8 cellular contexts compared by ENCODE assay signal in genomic region chr17:50170662-50171370, GRCh38. TPM values are rescaled to one million over a fixed set of nuclear protein-coding genes. Genes with fewer than 3 reads are reported as not detected.
DNase-seq lines count a peak whose midpoint lies in the region; ATAC-seq, FAIRE-seq and TF ChIP-seq lines count a peak whose summit lies in the region.

No MANE protein-coding gene starts in this region.

- H3K27ac Mint-ChIP-seq in activated T-helper 1 cell treated with anti-CD3 and anti-CD28 coated beads, Interleukin-12 subunit alpha, Interleukin-12 subunit beta, Interleukin-2, Interleukin-4 antibody, amounts not matched to agents 30 ng/mL and 10 ng/mL and 1 ng/mL, durations not matched to agents 14 hours and 24 hours and 36 hours = no peak overlapping the region

- H3K27me3 Mint-ChIP-seq in activated T-helper 1 cell treated with anti-CD3 and anti-CD28 coated beads, Interleukin-12 subunit alpha, Interleukin-12 subunit beta, Interleukin-2, Interleukin-4 antibody, amounts not matched to agents 30 ng/mL and 10 ng/mL and 1 ng/mL, durations not matched to agents 14 hours and 24 hours and 36 hours (ENCODE audit: insufficient read depth) = peaks cover 9% of the 10 kb centered on the region

- H3K4me1 Mint-ChIP-seq in activated T-helper 1 cell treated with anti-CD3 and anti-CD28 coated beads, Interleukin-12 subunit alpha, Interleukin-12 subunit beta, Interleukin-2, Interleukin-4 antibody, amounts not matched to agents 30 ng/mL and 10 ng/mL and 1 ng/mL, durations not matched to agents 14 hours and 24 hours and 36 hours (ENCODE audit: low read depth) = peaks cover 17% of the 10 kb centered on the region

- H3K4me3 ChIP-seq in epithelial cell of esophagus (ENCODE audit: low read length) = no peak overlapping the region

- peak; percentile 95 for FAIRE-seq in GM12891 (lab: Jason Lieb, UNC)

- DNase-seq in GM12891 (ENCODE audit: insufficient read length, low spot score) (no peak), HK-2 (ENCODE audit: unreplicated experiment) (peak; percentile 29), epithelial cell of esophagus (ENCODE audit: low read depth) (peak; percentile 84), cerebellar nuclear complex (lab: John Stamatoyannopoulos, UW) (no peak)
- no peak for DNase-seq in activated T-helper 1 cell treated with anti-CD3 and anti-CD28 coated beads, Interleukin-12 subunit alpha, Interleukin-12 subunit beta, Interleukin-2, Interleukin-4 antibody, amounts not matched to agents 30 ng/mL and 10 ng/mL and 1 ng/mL, durations not matched to agents 14 hours and 24 hours and 36 hours (ENCODE audit: low spot score)
- no peak for DNase-seq in activated CD4-positive, CD25-positive, alpha-beta regulatory T cell (lab: John Stamatoyannopoulos, UW)

- no peaks in the 10 kb centered on the region for H3K9me3 Mint-ChIP-seq in activated T-helper 1 cell treated with anti-CD3 and anti-CD28 coated beads, Interleukin-12 subunit alpha, Interleukin-12 subunit beta, Interleukin-2, Interleukin-4 antibody, amounts not matched to agents 30 ng/mL and 10 ng/mL and 1 ng/mL, durations not matched to agents 14 hours and 24 hours and 36 hours

- TF ChIP-seq CTCF in epithelial cell of esophagus (IDR thresholded peaks at IDR 0.05; ENCODE audit: insufficient read depth, low read depth, low read length, missing control alignments) = no peak

- no peaks in the 10 kb centered on the region for H3K36me3 Mint-ChIP-seq in activated T-helper 1 cell treated with anti-CD3 and anti-CD28 coated beads, Interleukin-12 subunit alpha, Interleukin-12 subunit beta, Interleukin-2, Interleukin-4 antibody, amounts not matched to agents 30 ng/mL and 10 ng/mL and 1 ng/mL, durations not matched to agents 14 hours and 24 hours and 36 hours (ENCODE audit: low read depth)

- intact Hi-C loops in activated T-helper 1 cell treated with anti-CD3 and anti-CD28 coated beads, Interleukin-12 subunit alpha, Interleukin-12 subunit beta, Interleukin-2, Interleukin-4 antibody, amounts not matched to agents 30 ng/mL and 10 ng/mL and 1 ng/mL, durations not matched to agents 14 hours and 24 hours and 36 hours (cut with micrococcal nuclease) = no loop called here

- ATAC-seq in GM21367 (IDR thresholded peaks at IDR 0.05; ENCODE audit: unreplicated experiment) = peak; percentile 58
- no peak for ATAC-seq in HG03135 (IDR thresholded peaks at IDR 0.05; ENCODE audit: unreplicated experiment)

- TF ChIP-seq POLR2A in GM12891 (IDR thresholded peaks at IDR 0.05; ENCODE audit: low read depth, low read length) = no peak

- H3K4me3 Mint-ChIP-seq in activated T-helper 1 cell treated with anti-CD3 and anti-CD28 coated beads, Interleukin-12 subunit alpha, Interleukin-12 subunit beta, Interleukin-2, Interleukin-4 antibody, amounts not matched to agents 30 ng/mL and 10 ng/mL and 1 ng/mL, durations not matched to agents 14 hours and 24 hours and 36 hours = no peak overlapping the region

TF ChIP-seq in GM12891, 5 proteins besides CTCF, POLR2A, EP300 and RAD21:
- TF ChIP-seq POLR2AphosphoS5 (IDR thresholded peaks at IDR 0.05; ENCODE audit: low read depth, low read length) = no peak
- TF ChIP-seq PAX5 (IDR thresholded peaks at IDR 0.05; ENCODE audit: insufficient read depth, low read length, severe bottlenecking) = no peak
- no peak for TF ChIP-seq TAF1 (IDR thresholded peaks at IDR 0.05; ENCODE audit: low read depth, low read length)
- no peak for TF ChIP-seq SPI1 (IDR thresholded peaks at IDR 0.05; ENCODE audit: low read depth, low read length)
- TF ChIP-seq POU2F2 (IDR thresholded peaks at IDR 0.05; ENCODE audit: low read depth, low read length) = no peak
TF ChIP-seq in GM12891: peak in this region for 0.

RNA-seq across cellular contexts. Expression of gene SGCA, which starts 5.0 kb away (rescaled TPM):
- polyA plus RNA-seq in GM12891 (2012; ENCODE audit: low read depth, missing spikeins) = 1.3 TPM
- 0.32 and 0.49 TPM in 2 replicates for total RNA-seq in activated T-helper 1 cell treated with anti-CD3 and anti-CD28 coated beads, Interleukin-12 subunit alpha, Interleukin-12 subunit beta, Interleukin-2, Interleukin-4 antibody, amounts not matched to agents 30 ng/mL and 10 ng/mL and 1 ng/mL, durations not matched to agents 14 hours and 24 hours and 36 hours

RNA-seq across cellular contexts. Expression of gene PPP1R9B, which starts 20.3 kb away (rescaled TPM):
- polyA plus RNA-seq in GM12891 (2012; ENCODE audit: low read depth, missing spikeins) = 52.5 TPM
- 97.1 and 101 TPM in 2 replicates for total RNA-seq in activated T-helper 1 cell treated with anti-CD3 and anti-CD28 coated beads, Interleukin-12 subunit alpha, Interleukin-12 subunit beta, Interleukin-2, Interleukin-4 antibody, amounts not matched to agents 30 ng/mL and 10 ng/mL and 1 ng/mL, durations not matched to agents 14 hours and 24 hours and 36 hours

RNA-seq across cellular contexts. Expression of gene COL1A1, which starts 30.6 kb away (rescaled TPM):
- polyA plus RNA-seq in GM12891 (2012; ENCODE audit: low read depth, missing spikeins) = 6.1 TPM
- total RNA-seq in activated T-helper 1 cell treated with anti-CD3 and anti-CD28 coated beads, Interleukin-12 subunit alpha, Interleukin-12 subunit beta, Interleukin-2, Interleukin-4 antibody, amounts not matched to agents 30 ng/mL and 10 ng/mL and 1 ng/mL, durations not matched to agents 14 hours and 24 hours and 36 hours = 1.2 and 2.0 TPM in 2 replicates

RNA-seq across cellular contexts. Expression of gene SAMD14, which starts 40.9 kb away (rescaled TPM):
- polyA plus RNA-seq in GM12891 (2012; ENCODE audit: low read depth, missing spikeins) = 0.72 TPM
- 1.6 and 3.6 TPM in 2 replicates for total RNA-seq in activated T-helper 1 cell treated with anti-CD3 and anti-CD28 coated beads, Interleukin-12 subunit alpha, Interleukin-12 subunit beta, Interleukin-2, Interleukin-4 antibody, amounts not matched to agents 30 ng/mL and 10 ng/mL and 1 ng/mL, durations not matched to agents 14 hours and 24 hours and 36 hours

Comparison
In these comparisons a context has a peak if more than half of its experiments do, and no peak if none do; other contexts are left out.
1. DNase-seq: peak in HK-2 (single experiment) and epithelial cell of esophagus (single experiment); none in GM12891 (single experiment), activated T-helper 1 cell treated with anti-CD3 and anti-CD28 coated beads, Interleukin-12 subunit alpha, Interleukin-12 subunit beta, Interleukin-2, Interleukin-4 antibody, amounts not matched to agents 30 ng/mL and 10 ng/mL and 1 ng/mL, durations not matched to agents 14 hours and 24 hours and 36 hours (single experiment), activated CD4-positive, CD25-positive, alpha-beta regulatory T cell (0 of 4) and cerebellar nuclear complex (0 of 2).